8 cellular contexts compared by ENCODE assay signal in genomic region chr16:71882505-71883192, GRCh38. TPM values are rescaled to one million over a fixed set of nuclear protein-coding genes. Genes with fewer than 3 reads are reported as not detected.
DNase-seq lines count a peak whose midpoint lies in the region; ATAC-seq and TF ChIP-seq lines count a peak whose summit lies in the region.

No MANE protein-coding gene starts in this region.

- H3K27me3 ChIP-seq in skeletal muscle satellite cell (ENCODE audit: control insufficient read depth, insufficient read depth, low read length), result no peaks in the 10 kb centered on the region

- peaks cover 23% of the 10 kb centered on the region for H3K36me3 Mint-ChIP-seq in MCF 10A (ENCODE audit: insufficient read depth, unreplicated experiment)

- peak; percentile 79 for DNase-seq in GM10248 (ENCODE audit: extremely low spot score)
- peak; percentile 67 for DNase-seq in NCI-H1694 (lab: John Stamatoyannopoulos, UW)
- DNase-seq in UCSD-AML1 (lab: John Stamatoyannopoulos, UW; ENCODE audit: unreplicated experiment), result peak; percentile 14
- peak; percentile 85 for DNase-seq in MCF 10A (ENCODE audit: unreplicated experiment)

- H3K4me3 Mint-ChIP-seq in MCF 10A (ENCODE audit: unreplicated experiment), result peak overlapping the region; percentile 86

- peak; percentile 2 for ATAC-seq in HG02588 (IDR thresholded peaks at IDR 0.05; ENCODE audit: unreplicated experiment)
- no peak for ATAC-seq in HG02970 (IDR thresholded peaks at IDR 0.05; ENCODE audit: low FRiP score, unreplicated experiment)

- CTCF ChIA-PET in GM10248 (lab: Yijun Ruan, JAX), result interaction anchor here (0.6 to 6.5 kb wide), 42 partner anchors 10 to 272 kb away, joined by 3 to 91 read pairs (median 5); partner anchors contain the start of genes AP1G1, ATXN1L, DHX38 and IST1
- CTCF ChIA-PET in MCF 10A (lab: Yijun Ruan, JAX), result interaction anchor here (0.6 to 3.0 kb wide), 45 partner anchors 9 to 1124 kb away, joined by 3 to 23 read pairs (median 4); partner anchors contain the start of genes AP1G1 and IST1

- TSS peak; percentile 33 for BruUV-seq in MCF 10A (replicated peaks; lab: Mats Ljungman, UMichigan)

- peak overlapping the region; percentile 61 for H3K27ac Mint-ChIP-seq in MCF 10A (ENCODE audit: low read depth, unreplicated experiment)

- peaks cover 12% of the 10 kb centered on the region for H3K36me3 ChIP-seq in skeletal muscle satellite cell (ENCODE audit: insufficient read depth, low read length)

- peak overlapping the region; percentile 99 for H3K4me2 ChIP-seq in skeletal muscle satellite cell (ENCODE audit: low read length)

- peaks cover 9% of the 10 kb centered on the region for H3K4me1 Mint-ChIP-seq in MCF 10A (ENCODE audit: insufficient read depth, unreplicated experiment)

- H3K4me3 ChIP-seq in iPS-18c (ENCODE audit: insufficient read depth, low read depth, low read length) (peak overlapping the region; percentile 93), skeletal muscle satellite cell (ENCODE audit: low read length) (peak overlapping the region; percentile 88)

- no peaks in the 10 kb centered on the region for H3K9me3 Mint-ChIP-seq in MCF 10A (ENCODE audit: unreplicated experiment)

- H3K4me1 ChIP-seq in skeletal muscle satellite cell (ENCODE audit: control insufficient read depth, insufficient read depth, low read length), result peaks cover 11% of the 10 kb centered on the region

- H3K9me3 ChIP-seq in iPS-18c (ENCODE audit: control insufficient read depth, insufficient read depth, low read length) (no peaks in the 10 kb centered on the region), skeletal muscle satellite cell (replicated peaks; ENCODE audit: low read length) (no peaks in the 10 kb centered on the region)

- peak overlapping the region; percentile 93 for H3K9ac ChIP-seq in skeletal muscle satellite cell (ENCODE audit: low read depth, low read length)

- intact Hi-C loops in MCF 10A (cut with micrococcal nuclease), result loop anchor here (1.0 kb wide), 1 partner anchor 79 kb away; no protein-coding TSS in a partner anchor

- TF ChIP-seq CTCF in GM10248 (IDR thresholded peaks at IDR 0.05; ENCODE audit: control extremely low read depth, extremely low read depth, low read depth, missing control alignments) (peak; percentile 76), MCF 10A (IDR thresholded peaks at IDR 0.05; ENCODE audit: unreplicated experiment) (peak; percentile 75)

- POLR2A ChIA-PET in GM10248 (lab: Yijun Ruan, JAX), result interaction anchor here (0.5 to 1.3 kb wide), 5 partner anchors 11 to 218 kb away, joined by 3 to 5 read pairs (median 4); no protein-coding TSS in a partner anchor
- POLR2A ChIA-PET in MCF 10A (lab: Yijun Ruan, JAX), result interaction anchor here (0.6 to 5.4 kb wide), 24 partner anchors 12 to 399 kb away, joined by 3 to 141 read pairs (median 3); partner anchors contain the start of genes AP1G1, ATXN1L, DHX38 and IST1

- no peaks in the 10 kb centered on the region for H3K27me3 Mint-ChIP-seq in MCF 10A (ENCODE audit: insufficient read depth, unreplicated experiment)

RNA-seq across cellular contexts. Expression of gene ZNF821, which starts 1.3 kb away (rescaled TPM):
- total RNA-seq in MCF 10A (2022), result 3.4 and 4.4 TPM in 2 replicates
- total RNA-seq in skeletal muscle satellite cell (2012; rRNA removed), result 2.2 and 3.5 TPM in 2 replicates

RNA-seq across cellular contexts. Expression of gene IST1, which starts 12.7 kb away (rescaled TPM):
- total RNA-seq in MCF 10A (2022), result 127 TPM in 2 replicates
- total RNA-seq in skeletal muscle satellite cell (2012; rRNA removed), result 125 and 156 TPM in 2 replicates

RNA-seq across cellular contexts. Expression of gene ATXN1L, which starts 36.9 kb away (rescaled TPM):
- total RNA-seq in MCF 10A (2022), result 18.2 and 20.4 TPM in 2 replicates
- total RNA-seq in skeletal muscle satellite cell (2012; rRNA removed), result 5.8 and 8.5 TPM in 2 replicates

Comparison
In these comparisons a context has a peak if more than half of its experiments do, and no peak if none do; other contexts are left out.
1. DNase-seq: peak in every context shown above with its lines; median percentile 85 in MCF 10A; 79 in GM10248; 67 in NCI-H1694; 14 in UCSD-AML1.